Comparison of ENCODE assay signal across 1 cellular context in genomic region chr11:72971611-72972010, GRCh38.
TF ChIP-seq lines count a peak whose summit lies in the region.

No MANE protein-coding gene starts in this region.

TF ChIP-seq in IMR-90, 13 proteins besides CTCF, POLR2A, EP300 and RAD21 (continued from another document):
- no peak for TF ChIP-seq USF2 (IDR thresholded peaks at IDR 0.05; ENCODE audit: low read depth, low read length)
- TF ChIP-seq SMC3 (IDR thresholded peaks at IDR 0.05; ENCODE audit: low read depth, low read length): no peak
- no peak for TF ChIP-seq FOS (IDR thresholded peaks at IDR 0.05; ENCODE audit: low read depth, low read length)
